In the genomic region with DNA sequence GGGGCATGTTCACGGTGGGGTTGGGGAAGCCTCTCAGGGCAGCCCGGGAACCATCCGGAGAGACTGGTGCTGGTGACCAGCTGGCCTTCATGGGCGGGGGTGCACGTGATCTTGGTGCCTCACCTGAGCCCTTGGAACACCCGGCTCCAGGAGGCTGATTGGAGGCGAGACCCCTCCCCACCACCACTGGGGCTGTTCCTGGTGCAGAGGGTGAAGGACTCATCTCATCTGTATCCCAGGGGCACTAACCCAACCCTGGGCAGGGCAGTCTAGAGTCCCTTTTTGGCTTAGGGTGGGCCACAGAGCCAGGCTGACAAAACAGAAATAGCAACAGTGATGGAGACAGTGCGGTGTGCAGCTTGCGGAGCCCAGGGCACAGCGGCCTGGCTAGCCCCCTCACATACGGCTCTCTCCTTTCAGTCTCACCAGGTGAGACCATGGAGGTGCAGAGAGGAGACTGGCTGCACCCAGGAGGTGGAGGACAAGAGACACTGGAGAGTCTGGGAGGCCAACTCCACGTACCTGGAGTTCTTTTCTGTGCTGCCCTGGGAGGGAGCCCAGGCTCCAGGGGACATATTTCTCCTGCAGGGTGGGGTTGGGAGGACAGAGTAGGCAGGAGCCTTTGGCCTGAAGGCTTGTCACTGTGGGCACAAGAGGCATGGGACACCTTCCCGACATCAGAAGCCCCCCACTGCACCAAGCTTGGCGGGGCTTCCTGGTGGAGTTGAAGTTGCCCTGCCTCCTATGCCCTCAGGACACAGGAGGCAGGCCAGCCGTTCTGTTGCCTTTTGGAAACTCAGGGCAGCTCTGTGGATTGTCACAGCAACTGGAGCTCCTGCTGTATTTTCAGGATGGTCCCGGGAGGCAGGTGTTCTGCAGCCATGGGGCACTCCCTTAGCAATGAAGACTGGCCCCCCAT, we compare ENCODE assay signal across 1 cellular context.
TF ChIP-seq lines count a peak whose summit lies in the region.

No MANE protein-coding gene starts in this region.

TF ChIP-seq in H1, 55 proteins besides CTCF, POLR2A, EP300 and RAD21:
- TF ChIP-seq RFX5 (IDR thresholded peaks at IDR 0.05; ENCODE audit: borderline replicate concordance, low read depth, low read length) (no peak), BACH1 (IDR thresholded peaks at IDR 0.05; ENCODE audit: low read length) (no peak), SIRT6 (IDR thresholded peaks at IDR 0.05; ENCODE audit: low read length) (no peak), SRF (IDR thresholded peaks at IDR 0.05; ENCODE audit: low read depth, low read length) (no peak), SIN3A (conservative IDR thresholded peaks at IDR 0.05 in 1 of 2, IDR thresholded peaks at IDR 0.05 in 1 of 2; ENCODE audit: low read depth in 1 of 2, low read length in 2 of 2) (no peak), RXRA (IDR thresholded peaks at IDR 0.05; ENCODE audit: insufficient read depth, low read depth, low read length) (no peak), NANOG (IDR thresholded peaks at IDR 0.05; ENCODE audit: insufficient read depth, low read depth, low read length, poor library complexity, severe bottlenecking) (no peak), CHD1 (IDR thresholded peaks at IDR 0.05; ENCODE audit: low read depth, low read length) (no peak), POU5F1 (IDR thresholded peaks at IDR 0.05; ENCODE audit: low read depth, low read length) (no peak), SIX5 (IDR thresholded peaks at IDR 0.05; ENCODE audit: low read depth, low read length) (no peak), ZNF274 (IDR thresholded peaks at IDR 0.05; ENCODE audit: borderline replicate concordance, extremely low read depth, low read length) (no peak), CTBP2 (IDR thresholded peaks at IDR 0.05; ENCODE audit: borderline replicate concordance, insufficient read depth, insufficient read length, low read length) (no peak), E2F6 (IDR thresholded peaks at IDR 0.05) (no peak)
- TF ChIP-seq, protein P1, sequence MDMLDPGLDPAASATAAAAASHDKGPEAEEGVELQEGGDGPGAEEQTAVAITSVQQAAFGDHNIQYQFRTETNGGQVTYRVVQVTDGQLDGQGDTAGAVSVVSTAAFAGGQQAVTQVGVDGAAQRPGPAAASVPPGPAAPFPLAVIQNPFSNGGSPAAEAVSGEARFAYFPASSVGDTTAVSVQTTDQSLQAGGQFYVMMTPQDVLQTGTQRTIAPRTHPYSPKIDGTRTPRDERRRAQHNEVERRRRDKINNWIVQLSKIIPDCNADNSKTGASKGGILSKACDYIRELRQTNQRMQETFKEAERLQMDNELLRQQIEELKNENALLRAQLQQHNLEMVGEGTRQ (IDR thresholded peaks at IDR 0.05; ENCODE audit: low read length): no peak
